In genomic region chr3:62679988-62680387, GRCh38 we compare ENCODE assay signal across 31 cellular contexts.
"Had no signal": no experiment of that assay in that cellular context is flagged by ENCODE, and none has a peak within 500 bp of the region (broad histone marks: within the 10 kb centered on the region; RNA-seq: fewer than 3 reads in every experiment).

No MANE protein-coding gene starts in this region.

- H3K4me1 ChIP-seq: ascending aorta, Peyer's patch had no signal

- DNase-seq: activated CD4-positive, alpha-beta T cell treated with anti-CD3 and anti-CD28 coated beads, Interleukin-2, amount 10 ng/mL, durations not matched to agents 24 days and 14 days; activated CD4-positive, alpha-beta T cell treated with anti-CD3 and anti-CD28 coated beads, Interleukin-2, amount 50 U/mL, for 4 hours; activated CD4-positive, CD25-positive, alpha-beta regulatory T cell; activated CD8-positive, alpha-beta T cell treated with anti-CD3 and anti-CD28 coated beads for 36 hours; activated effector memory CD4-positive, alpha-beta T cell treated with anti-CD3 and anti-CD28 coated beads, Interleukin-2, amount 50 U/mL, for 16 hours; activated naive CD4-positive, alpha-beta T cell; activated naive CD4-positive, alpha-beta T cell treated with anti-CD3 and anti-CD28 coated beads, Interleukin-2, amount 50 U/mL, for 16 hours; activated naive CD8-positive, alpha-beta T cell treated with anti-CD3 and anti-CD28 coated beads, Interleukin-2, amount 10 ng/mL, durations not matched to agents 7 days and 5 days; activated T-cell treated with anti-CD3 and anti-CD28 coated beads, Interleukin-2, amount 50 U/mL, for 1 hour; activated T-cell treated with anti-CD3 and anti-CD28 coated beads, Interleukin-2, amount 50 U/mL, for 72 hours; amygdala; caudate nucleus; NCI-H1417; NCI-H146; NCI-H187; NCI-H2029 treated with DMSO at 0.1 percent for 48 hours; NCI-H510A; NCI-H526; NCI-H774; Peyer's patch; Right ventricle myocardium superior; RPMI8226; SW 1271; T-helper 1 cell; T-helper 2 cell; T-helper 9 cell; WERI-Rb-1 had no signal

- H3K9me3 Mint-ChIP-seq: activated CD4-positive, alpha-beta T cell treated with anti-CD3 and anti-CD28 coated beads, Interleukin-2, amount 10 ng/mL, durations not matched to agents 24 days and 14 days; activated CD8-positive, alpha-beta T cell treated with anti-CD3 and anti-CD28 coated beads for 36 hours; activated naive CD8-positive, alpha-beta T cell treated with anti-CD3 and anti-CD28 coated beads, Interleukin-2, amount 10 ng/mL, durations not matched to agents 7 days and 5 days; activated T-cell treated with anti-CD3 and anti-CD28 coated beads, Interleukin-2, amount 50 U/mL, for 72 hours had no signal

- H3K4me3 ChIP-seq: ascending aorta, K562, Peyer's patch had no signal

- H3K27me3 Mint-ChIP-seq: activated CD8-positive, alpha-beta T cell treated with anti-CD3 and anti-CD28 coated beads for 36 hours had no signal

- FAIRE-seq: colon, K562 had no signal

- H3K36me3 ChIP-seq: ascending aorta, Peyer's patch, WERI-Rb-1 had no signal

- H3K36me3 Mint-ChIP-seq: activated naive CD8-positive, alpha-beta T cell treated with anti-CD3 and anti-CD28 coated beads, Interleukin-2, amount 10 ng/mL, durations not matched to agents 7 days and 5 days had no signal

- H3K4me1 Mint-ChIP-seq: activated CD4-positive, alpha-beta T cell treated with anti-CD3 and anti-CD28 coated beads, Interleukin-2, amount 10 ng/mL, durations not matched to agents 24 days and 14 days; activated naive CD8-positive, alpha-beta T cell treated with anti-CD3 and anti-CD28 coated beads, Interleukin-2, amount 10 ng/mL, durations not matched to agents 7 days and 5 days; activated T-helper 17 cell treated with anti-CD3 and anti-CD28 coated beads, Interleukin-2, amount 50 U/mL, for 72 hours had no signal

- H3K9me3 ChIP-seq: ascending aorta, Peyer's patch had no signal

- H3K4me3 Mint-ChIP-seq: activated CD4-positive, alpha-beta T cell treated with anti-CD3 and anti-CD28 coated beads, Interleukin-2, amount 10 ng/mL, durations not matched to agents 24 days and 14 days; activated CD8-positive, alpha-beta T cell treated with anti-CD3 and anti-CD28 coated beads for 36 hours; activated naive CD8-positive, alpha-beta T cell treated with anti-CD3 and anti-CD28 coated beads, Interleukin-2, amount 10 ng/mL, durations not matched to agents 7 days and 5 days; activated T-cell treated with anti-CD3 and anti-CD28 coated beads, Interleukin-2, amount 50 U/mL, for 72 hours; activated T-helper 17 cell treated with anti-CD3 and anti-CD28 coated beads, Interleukin-2, amount 50 U/mL, for 72 hours had no signal

- H3K27me3 ChIP-seq: ascending aorta, Peyer's patch had no signal

- H3K27ac ChIP-seq: ascending aorta, Peyer's patch, WERI-Rb-1 had no signal

- H3K27ac Mint-ChIP-seq: activated CD4-positive, alpha-beta T cell treated with anti-CD3 and anti-CD28 coated beads, Interleukin-2, amount 10 ng/mL, durations not matched to agents 24 days and 14 days; activated CD8-positive, alpha-beta T cell treated with anti-CD3 and anti-CD28 coated beads for 36 hours; activated naive CD8-positive, alpha-beta T cell treated with anti-CD3 and anti-CD28 coated beads, Interleukin-2, amount 10 ng/mL, durations not matched to agents 7 days and 5 days; activated T-cell treated with anti-CD3 and anti-CD28 coated beads, Interleukin-2, amount 50 U/mL, for 72 hours; activated T-helper 17 cell treated with anti-CD3 and anti-CD28 coated beads, Interleukin-2, amount 50 U/mL, for 72 hours had no signal
